8 cellular contexts compared by ENCODE assay signal in the genomic region with DNA sequence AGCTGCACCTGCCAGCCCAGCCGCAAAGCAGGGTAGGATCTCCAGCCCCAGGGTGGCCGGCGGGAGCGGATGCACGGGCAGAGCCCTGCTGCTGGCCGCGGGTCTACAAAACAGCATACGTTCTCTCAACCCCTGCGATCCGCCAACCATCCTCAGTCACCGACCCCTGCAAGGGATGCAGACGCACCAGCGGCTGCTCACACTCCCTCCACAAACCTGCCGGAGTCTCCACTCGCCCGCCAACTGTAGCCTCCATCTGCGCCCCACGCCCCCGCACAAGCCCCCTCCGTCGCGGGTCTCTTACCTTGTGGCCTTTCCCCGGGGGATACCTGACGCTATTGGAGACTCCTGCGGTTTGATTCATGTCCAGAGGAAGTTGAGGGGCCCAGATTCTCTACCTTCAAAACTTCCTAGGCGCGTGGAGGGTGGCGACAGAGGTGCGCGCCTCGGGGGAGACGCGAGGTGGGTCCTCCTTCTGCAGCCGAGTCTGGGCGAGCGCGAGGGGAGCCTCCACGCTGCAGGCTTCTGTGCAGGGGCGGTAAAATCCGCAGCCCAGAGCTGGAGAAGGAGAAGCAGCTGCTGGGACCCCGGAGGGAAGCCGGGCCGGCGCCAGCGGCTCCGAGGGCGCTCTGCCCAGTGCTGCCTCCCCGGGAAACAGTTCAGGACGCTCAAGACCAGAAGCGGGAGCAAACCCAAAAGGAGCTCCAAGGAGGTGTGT.
DNase-seq lines count a peak whose midpoint lies in the region; ATAC-seq and TF ChIP-seq lines count a peak whose summit lies in the region.
"Not testable (repeated sequence)": the region's sequence is repeated elsewhere in the genome, so short reads cannot be mapped to it uniquely, and the experiment has no call there.

No MANE protein-coding gene starts in this region.

- H3K4me3 Mint-ChIP-seq in activated naive CD8-positive, alpha-beta T cell treated with anti-CD3 and anti-CD28 coated beads for 36 hours = peak overlapping the region; percentile 50
- peak overlapping the region; percentile 47 for H3K4me3 Mint-ChIP-seq in endodermal cell

- not testable (repeated sequence) for H3K9me3 Mint-ChIP-seq in activated naive CD8-positive, alpha-beta T cell treated with anti-CD3 and anti-CD28 coated beads for 36 hours; endodermal cell

- H3K36me3 Mint-ChIP-seq in activated naive CD8-positive, alpha-beta T cell treated with anti-CD3 and anti-CD28 coated beads for 36 hours; endodermal cell (ENCODE audit: low read depth): not testable (repeated sequence)

- H3K4me2 ChIP-seq in parathyroid adenoma (ENCODE audit: low read length) = not testable (repeated sequence)

- H3K4me1 Mint-ChIP-seq in activated naive CD8-positive, alpha-beta T cell treated with anti-CD3 and anti-CD28 coated beads for 36 hours; endodermal cell: not testable (repeated sequence)

- H2AFZ ChIP-seq in parathyroid adenoma = not testable (repeated sequence)

- TF ChIP-seq CTCF in endodermal cell (conservative IDR thresholded peaks at IDR 0.05); lower lobe of right lung (IDR thresholded peaks at IDR 0.05); parathyroid adenoma (IDR thresholded peaks at IDR 0.05); upper lobe of right lung (IDR thresholded peaks at IDR 0.05): not testable (repeated sequence)

- H3K4me3 ChIP-seq in H7 (ENCODE audit: insufficient read depth, low read depth, low read length) (peak overlapping the region; percentile 12; the same call in 1 of the 2 replicates), iPS-18a (ENCODE audit: low read length) (peak overlapping the region; percentile 47)
- not testable (repeated sequence) for H3K4me3 ChIP-seq in endodermal cell (ENCODE audit: low read length); lower lobe of right lung; parathyroid adenoma (ENCODE audit: low read depth, low read length); upper lobe of right lung

- 4% methylated on average over 25 of the region's 50 CpGs; no CpG with 5 or more reads in 1 of the 2 experiments for WGBS in endodermal cell (ENCODE audit: insufficient coverage in 1 of 2, insufficient read length in 1 of 2), 2 experiments

- H3K79me2 ChIP-seq in parathyroid adenoma = not testable (repeated sequence)

- intact Hi-C loops in lower lobe of right lung (cut with DNase I); upper lobe of right lung (cut with DNase I): not testable (repeated sequence)

- DNase-seq in H7 = peak; percentile 51
- peak; percentile 18 to 44 for DNase-seq in NCI-H526 (lab: John Stamatoyannopoulos, UW)
- peak; percentile 22 for DNase-seq in activated naive CD8-positive, alpha-beta T cell treated with anti-CD3 and anti-CD28 coated beads for 36 hours
- peak; percentile 66 for DNase-seq in endodermal cell
- not testable (repeated sequence) for DNase-seq in lower lobe of right lung, upper lobe of right lung

- not testable (repeated sequence) for H3K36me3 ChIP-seq in H7 (replicated peaks; ENCODE audit: control insufficient read depth, insufficient read depth, low read length); endodermal cell (ENCODE audit: control insufficient read depth, insufficient read depth, low read length); iPS-18a (ENCODE audit: control insufficient read depth, low read depth, low read length); lower lobe of right lung; parathyroid adenoma (ENCODE audit: control insufficient read depth, insufficient read depth, low read length); upper lobe of right lung

- not testable (repeated sequence) for H3K27ac Mint-ChIP-seq in activated naive CD8-positive, alpha-beta T cell treated with anti-CD3 and anti-CD28 coated beads for 36 hours; endodermal cell

- H3K27me3 Mint-ChIP-seq in activated naive CD8-positive, alpha-beta T cell treated with anti-CD3 and anti-CD28 coated beads for 36 hours = peaks cover 38% of the 10 kb centered on the region
- peaks cover 58% of the 10 kb centered on the region for H3K27me3 Mint-ChIP-seq in endodermal cell (ENCODE audit: insufficient read depth)

- H3K27me3 ChIP-seq in H7 (ENCODE audit: control insufficient read depth, insufficient read depth, low read length) = peaks cover 24% of the 10 kb centered on the region
- peaks cover 50% of the 10 kb centered on the region for H3K27me3 ChIP-seq in endodermal cell (ENCODE audit: control insufficient read depth, insufficient read depth, low read length, poor library complexity, severe bottlenecking)
- peaks cover 40% of the 10 kb centered on the region for H3K27me3 ChIP-seq in iPS-18a (ENCODE audit: control insufficient read depth, insufficient read depth, low read length)
- H3K27me3 ChIP-seq in lower lobe of right lung (ENCODE audit: low read depth); parathyroid adenoma (ENCODE audit: control insufficient read depth, insufficient read depth, low read length); upper lobe of right lung: not testable (repeated sequence)

- not testable (repeated sequence) for H3K27ac ChIP-seq in endodermal cell (ENCODE audit: low read depth, low read length); iPS-18a (ENCODE audit: low read length); lower lobe of right lung; upper lobe of right lung
- H3K27ac ChIP-seq in parathyroid adenoma = peak overlapping the region; percentile 45

- H3K4me1 ChIP-seq in endodermal cell (ENCODE audit: control insufficient read depth, insufficient read depth, low read length); iPS-18a (ENCODE audit: control insufficient read depth, low read depth, low read length); lower lobe of right lung; parathyroid adenoma; upper lobe of right lung: not testable (repeated sequence)

- peak; percentile 38 to 47 for ATAC-seq in lower lobe of right lung
- ATAC-seq in upper lobe of right lung = peak; percentile 12

- not testable (repeated sequence) for H3K9me3 ChIP-seq in endodermal cell (ENCODE audit: control insufficient read depth, low read length); iPS-18a (ENCODE audit: control insufficient read depth, low read depth, low read length); lower lobe of right lung; parathyroid adenoma (ENCODE audit: control insufficient read depth, low read length); upper lobe of right lung

- not testable (repeated sequence) for H3K9ac ChIP-seq in endodermal cell (ENCODE audit: extremely low read depth, low read length, poor library complexity, severe bottlenecking); iPS-18a (ENCODE audit: low read length); parathyroid adenoma
